8 cellular contexts compared by ENCODE assay signal in genomic region chr7:35035511-35035921, GRCh38. TPM values are rescaled to one million over a fixed set of nuclear protein-coding genes. Genes with fewer than 3 reads are reported as not detected.
DNase-seq lines count a peak whose midpoint lies in the region; ATAC-seq and TF ChIP-seq lines count a peak whose summit lies in the region.

No MANE protein-coding gene starts in this region.

- H3K4me3 ChIP-seq in AG04449 (ENCODE audit: low read depth, low read length), result peak overlapping the region; percentile 72
- peak overlapping the region; percentile 72 to 81 for H3K4me3 ChIP-seq in cardiac fibroblast (replicated peaks in 1 of 2; ENCODE audit: low read depth in 2 of 2, low read length in 2 of 2)

- ATAC-seq in GM19455 (IDR thresholded peaks at IDR 0.05; ENCODE audit: unreplicated experiment), result no peak

- no peak overlapping the region for H3K27ac ChIP-seq in RWPE1

- no peak for DNase-seq in AG04449 (ENCODE audit: low read depth, low spot score)
- peak; percentile 28 for DNase-seq in HK-2 (ENCODE audit: unreplicated experiment)
- peak; percentile 39 for DNase-seq in RWPE1 (ENCODE audit: low spot score)
- peak; percentile 55 to 56 for DNase-seq in cardiac fibroblast (ENCODE audit: low read depth in 2 of 2)
- DNase-seq in lung microvascular endothelial cell (ENCODE audit: low read depth in 2 of 2), result peak; percentile 50 to 52
- no peak for DNase-seq in KG1 (lab: John Stamatoyannopoulos, UW)

- TF ChIP-seq CTCF in AG04449 (IDR thresholded peaks at IDR 0.05; ENCODE audit: insufficient read depth, low read length, missing control alignments) (no peak), GM12873 (IDR thresholded peaks at IDR 0.05; ENCODE audit: insufficient read depth, low read depth, low read length, missing control alignments) (peak; percentile 6), RWPE1 (conservative IDR thresholded peaks at IDR 0.05; ENCODE audit: low read depth) (peak; percentile 39; the same call in 1 of the 2 replicates), cardiac fibroblast (IDR thresholded peaks at IDR 0.05; ENCODE audit: low read depth, low read length) (peak; percentile 9)

- CTCF ChIA-PET in AG04449 (lab: Yijun Ruan, JAX) (interaction anchor here (1.6 kb wide), 1 partner anchor 212 kb away, joined by 5 read pairs; no protein-coding TSS in a partner anchor), RWPE1 (lab: Yijun Ruan, JAX) (interaction anchor here (0.6 to 0.8 kb wide), 3 partner anchors 203 to 715 kb away, joined by 4 read pairs; no protein-coding TSS in a partner anchor)

- POLR2A ChIA-PET in AG04449 (lab: Yijun Ruan, JAX) (no interaction called here), RWPE1 (lab: Yijun Ruan, JAX; ENCODE audit: low non-redundant PET) (interaction anchor here (0.6 kb wide), 1 partner anchor 15 kb away, joined by 7 read pairs; no protein-coding TSS in a partner anchor)

RNA-seq across cellular contexts. Expression of gene DPY19L1, which starts 1.8 kb away (rescaled TPM):
- 50.8 and 55.0 TPM in 2 replicates for total RNA-seq in lung microvascular endothelial cell

Comparison
In these comparisons a context has a peak if more than half of its experiments do, and no peak if none do; other contexts are left out.
1. DNase-seq: peak in HK-2 (single experiment), RWPE1 (single experiment), cardiac fibroblast (2 of 2) and lung microvascular endothelial cell (2 of 2); none in AG04449 (single experiment) and KG1 (single experiment).